In genomic region chr10:118541718-118542117, GRCh38 we compare ENCODE assay signal across 11 cellular contexts. TPM values are rescaled to one million over a fixed set of nuclear protein-coding genes. Genes with fewer than 3 reads are reported as not detected.
"Had no signal": no experiment of that assay in that cellular context is flagged by ENCODE, and none has a peak within 500 bp of the region (broad histone marks: within the 10 kb centered on the region; RNA-seq: fewer than 3 reads in every experiment).

No MANE protein-coding gene starts in this region.

- H3K36me3 Mint-ChIP-seq: IgD-negative memory B cell had no signal

- H3K27ac Mint-ChIP-seq: IgD-negative memory B cell had no signal

- ATAC-seq: HepG2, K562 had no signal

- H3K4me3 Mint-ChIP-seq: IgD-negative memory B cell had no signal

- DNase-seq: IMR-90, KBM-7, KG1 had no signal

- H3K4me2 ChIP-seq: KMS-11 had no signal

- H3K27ac ChIP-seq: HL-60, KMS-11 had no signal

- H3K4me3 ChIP-seq: K562 had no signal

- H3K9ac ChIP-seq: KMS-11 had no signal

- FAIRE-seq: HepG2, HTR-8/SVneo, K562 had no signal

- H3K4me1 Mint-ChIP-seq: IgD-negative memory B cell had no signal

- H3K9me3 Mint-ChIP-seq: IgD-negative memory B cell had no signal

RNA-seq across cellular contexts. Expression of gene PRLHR, which starts 53.7 kb away (rescaled TPM):
- total RNA-seq: HepG2, HT-29, HT1080, IMR-90, K562 had no signal
- polyA plus RNA-seq: HepG2, IgD-negative memory B cell, IMR-90, K562 had no signal
